In genomic region chr6:34391711-34392496, GRCh38 we compare ENCODE assay signal across 1 cellular context.
TF ChIP-seq lines count a peak whose summit lies in the region.

No MANE protein-coding gene starts in this region.

TF ChIP-seq in K562, 482 proteins besides CTCF, POLR2A, EP300 and RAD21 (continued from another document and continues in another):
- TF ChIP-seq NR2C1 (IDR thresholded peaks at IDR 0.05) (no peak), NR2C1 (tag; IDR thresholded peaks at IDR 0.05) (no peak), MNT (conservative IDR thresholded peaks at IDR 0.05) (peak; percentile 86 to 91), XRCC4 (IDR thresholded peaks at IDR 0.05; ENCODE audit: extremely low read depth, insufficient read depth, insufficient read length) (no peak), HDAC6 (IDR thresholded peaks at IDR 0.05; ENCODE audit: low read depth, low read length) (no peak), ZNF253 (CRISPR knock-in tag; conservative IDR thresholded peaks at IDR 0.05) (no peak), COPS2 (conservative IDR thresholded peaks at IDR 0.05) (no peak), GABPB1 (CRISPR knock-in tag; IDR thresholded peaks at IDR 0.05) (peak; percentile 7; the same call in 1 of the 2 replicates), RB1 (IDR thresholded peaks at IDR 0.05; ENCODE audit: low read depth) (no peak), KAT2B (IDR thresholded peaks at IDR 0.05; ENCODE audit: low read depth, low read length) (no peak), NR2F6 (CRISPR knock-in tag; IDR thresholded peaks at IDR 0.05) (no peak), SMAD1 (IDR thresholded peaks at IDR 0.05; ENCODE audit: low read depth, low read length, partially characterized antibody) (no peak), BRD4 (IDR thresholded peaks at IDR 0.05) (peak; percentile 88; the same call in 1 of the 2 replicates), CSDE1 (IDR thresholded peaks at IDR 0.05) (no peak), ZFP36 (IDR thresholded peaks at IDR 0.05; ENCODE audit: low read depth, low read length, partially characterized antibody) (no peak), NCOR1 (IDR thresholded peaks at IDR 0.05) (no peak), HNRNPH1 (optimal IDR thresholded peaks at IDR 0.05; ENCODE audit: low read depth, low read length) (no peak), ILK (tag; IDR thresholded peaks at IDR 0.05; ENCODE audit: borderline replicate concordance, low read depth) (no peak), ZNF511 (CRISPR knock-in tag; IDR thresholded peaks at IDR 0.05) (no peak; the same call in 1 of the 2 replicates), ZNF232 (CRISPR knock-in tag; IDR thresholded peaks at IDR 0.05) (peak; percentile 45; the same call in 1 of the 2 replicates), SMARCA4 (IDR thresholded peaks at IDR 0.05) (0 out of 2 replicates have a peak, but pooled peaks have one; percentile 33), EGR1 (conservative IDR thresholded peaks at IDR 0.05) (no peak; the same call in 1 of the 2 replicates), ZNF174 (CRISPR knock-in tag; IDR thresholded peaks at IDR 0.05) (no peak), SRSF1 (IDR thresholded peaks at IDR 0.05; ENCODE audit: low read depth, low read length) (no peak), RBM25 (IDR thresholded peaks at IDR 0.05; ENCODE audit: low read depth, low read length, severe bottlenecking) (no peak), ASH1L (IDR thresholded peaks at IDR 0.05; ENCODE audit: borderline replicate concordance, low read depth, partially characterized antibody) (no peak), TCF7L2 (IDR thresholded peaks at IDR 0.05; ENCODE audit: low read depth, low read length) (no peak), ZNF398 (CRISPR knock-in tag; IDR thresholded peaks at IDR 0.05) (no peak), CTCFL (IDR thresholded peaks at IDR 0.05; ENCODE audit: borderline replicate concordance, insufficient read depth, low read depth, low read length, poor library complexity, severe bottlenecking) (no peak), ID3 (CRISPR knock-in tag; IDR thresholded peaks at IDR 0.05) (no peak), ID3 (tag; IDR thresholded peaks at IDR 0.05) (peak; percentile 53; the same call in 1 of the 2 replicates), CBFA2T2 (conservative IDR thresholded peaks at IDR 0.05) (no peak), C11orf30 (IDR thresholded peaks at IDR 0.05; ENCODE audit: low read depth) (no peak), NFXL1 (CRISPR knock-in tag; IDR thresholded peaks at IDR 0.05) (no peak), SRSF9 (IDR thresholded peaks at IDR 0.05; ENCODE audit: borderline replicate concordance, low read depth, low read length) (no peak), SMARCA5 (IDR thresholded peaks at IDR 0.05) (no peak), SAP30 (IDR thresholded peaks at IDR 0.05; ENCODE audit: borderline replicate concordance, insufficient read depth, low read depth, low read length, poor library complexity, severe bottlenecking) (peak; percentile 92), SAFB (IDR thresholded peaks at IDR 0.05; ENCODE audit: borderline replicate concordance, low read depth, low read length) (no peak), ZEB2 (IDR thresholded peaks at IDR 0.05) (no peak), NELFE (IDR thresholded peaks at IDR 0.05; ENCODE audit: insufficient read depth, insufficient read length) (no peak), ZNF561 (CRISPR knock-in tag; conservative IDR thresholded peaks at IDR 0.05) (no peak), MXI1 (IDR thresholded peaks at IDR 0.05; ENCODE audit: low read depth, low read length) (peak; percentile 54; the same call in 1 of the 2 replicates), TARDBP (IDR thresholded peaks at IDR 0.05) (no peak), NFE2L1 (tag; IDR thresholded peaks at IDR 0.05; ENCODE audit: borderline replicate concordance, low read depth) (no peak), PRPF4 (IDR thresholded peaks at IDR 0.05; ENCODE audit: insufficient read depth, low read depth, low read length, poor library complexity, severe bottlenecking) (peak; percentile 69), ZNF431 (CRISPR knock-in tag; IDR thresholded peaks at IDR 0.05) (0 out of 2 replicates have a peak, but pooled peaks have one; percentile 52), MYNN (IDR thresholded peaks at IDR 0.05) (0 out of 2 replicates have a peak, but pooled peaks have one; percentile 17), MYNN (CRISPR knock-in tag; IDR thresholded peaks at IDR 0.05) (no peak), MIER1 (IDR thresholded peaks at IDR 0.05; ENCODE audit: low read depth) (no peak), HEY1 (CRISPR knock-in tag; IDR thresholded peaks at IDR 0.05; ENCODE audit: borderline replicate concordance) (no peak), KDM2B (CRISPR knock-in tag; IDR thresholded peaks at IDR 0.05) (no peak), MXD1 (CRISPR knock-in tag; IDR thresholded peaks at IDR 0.05; ENCODE audit: borderline replicate concordance, poor library complexity, severe bottlenecking) (peak; percentile 38), NFYB (IDR thresholded peaks at IDR 0.05; ENCODE audit: extremely low read depth, insufficient read length) (no peak), TEAD1 (CRISPR knock-in tag; IDR thresholded peaks at IDR 0.05) (peak in 1 of 2 experiments; percentile 82; a peak in 1 of 4 replicates), ZNF197 (CRISPR knock-in tag; IDR thresholded peaks at IDR 0.05; ENCODE audit: low read depth) (peak; percentile 81; the same call in 1 of the 2 replicates)
- TF ChIP-seq, protein P1, sequence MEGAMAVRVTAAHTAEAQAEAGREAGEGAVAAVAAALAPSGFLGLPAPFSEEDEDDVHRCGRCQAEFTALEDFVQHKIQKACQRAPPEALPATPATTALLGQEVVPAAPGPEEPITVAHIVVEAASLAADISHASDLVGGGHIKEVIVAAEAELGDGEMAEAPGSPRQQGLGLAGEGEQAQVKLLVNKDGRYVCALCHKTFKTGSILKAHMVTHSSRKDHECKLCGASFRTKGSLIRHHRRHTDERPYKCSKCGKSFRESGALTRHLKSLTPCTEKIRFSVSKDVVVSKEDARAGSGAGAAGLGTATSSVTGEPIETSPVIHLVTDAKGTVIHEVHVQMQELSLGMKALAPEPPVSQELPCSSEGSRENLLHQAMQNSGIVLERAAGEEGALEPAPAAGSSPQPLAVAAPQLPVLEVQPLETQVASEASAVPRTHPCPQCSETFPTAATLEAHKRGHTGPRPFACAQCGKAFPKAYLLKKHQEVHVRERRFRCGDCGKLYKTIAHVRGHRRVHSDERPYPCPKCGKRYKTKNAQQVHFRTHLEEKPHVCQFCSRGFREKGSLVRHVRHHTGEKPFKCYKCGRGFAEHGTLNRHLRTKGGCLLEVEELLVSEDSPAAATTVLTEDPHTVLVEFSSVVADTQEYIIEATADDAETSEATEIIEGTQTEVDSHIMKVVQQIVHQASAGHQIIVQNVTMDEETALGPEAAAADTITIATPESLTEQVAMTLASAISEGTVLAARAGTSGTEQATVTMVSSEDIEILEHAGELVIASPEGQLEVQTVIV (CRISPR knock-in tag; IDR thresholded peaks at IDR 0.05; ENCODE audit: borderline replicate concordance) = no peak; the same call in 1 of the 2 replicates
- TF ChIP-seq, protein P2, sequence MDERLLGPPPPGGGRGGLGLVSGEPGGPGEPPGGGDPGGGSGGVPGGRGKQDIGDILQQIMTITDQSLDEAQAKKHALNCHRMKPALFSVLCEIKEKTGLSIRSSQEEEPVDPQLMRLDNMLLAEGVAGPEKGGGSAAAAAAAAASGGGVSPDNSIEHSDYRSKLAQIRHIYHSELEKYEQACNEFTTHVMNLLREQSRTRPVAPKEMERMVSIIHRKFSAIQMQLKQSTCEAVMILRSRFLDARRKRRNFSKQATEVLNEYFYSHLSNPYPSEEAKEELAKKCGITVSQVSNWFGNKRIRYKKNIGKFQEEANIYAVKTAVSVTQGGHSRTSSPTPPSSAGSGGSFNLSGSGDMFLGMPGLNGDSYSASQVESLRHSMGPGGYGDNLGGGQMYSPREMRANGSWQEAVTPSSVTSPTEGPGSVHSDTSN (CRISPR knock-in tag; IDR thresholded peaks at IDR 0.05; ENCODE audit: low read depth) = no peak
- TF ChIP-seq, protein P2 (tag; conservative IDR thresholded peaks at IDR 0.05; ENCODE audit: low read depth) = peak; percentile 41; the same call in 1 of the 2 replicates
- TF ChIP-seq, protein P3, sequence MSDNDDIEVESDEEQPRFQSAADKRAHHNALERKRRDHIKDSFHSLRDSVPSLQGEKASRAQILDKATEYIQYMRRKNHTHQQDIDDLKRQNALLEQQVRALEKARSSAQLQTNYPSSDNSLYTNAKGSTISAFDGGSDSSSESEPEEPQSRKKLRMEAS (CRISPR knock-in tag; IDR thresholded peaks at IDR 0.05) = peak; percentile 84
- TF ChIP-seq, protein P4, sequence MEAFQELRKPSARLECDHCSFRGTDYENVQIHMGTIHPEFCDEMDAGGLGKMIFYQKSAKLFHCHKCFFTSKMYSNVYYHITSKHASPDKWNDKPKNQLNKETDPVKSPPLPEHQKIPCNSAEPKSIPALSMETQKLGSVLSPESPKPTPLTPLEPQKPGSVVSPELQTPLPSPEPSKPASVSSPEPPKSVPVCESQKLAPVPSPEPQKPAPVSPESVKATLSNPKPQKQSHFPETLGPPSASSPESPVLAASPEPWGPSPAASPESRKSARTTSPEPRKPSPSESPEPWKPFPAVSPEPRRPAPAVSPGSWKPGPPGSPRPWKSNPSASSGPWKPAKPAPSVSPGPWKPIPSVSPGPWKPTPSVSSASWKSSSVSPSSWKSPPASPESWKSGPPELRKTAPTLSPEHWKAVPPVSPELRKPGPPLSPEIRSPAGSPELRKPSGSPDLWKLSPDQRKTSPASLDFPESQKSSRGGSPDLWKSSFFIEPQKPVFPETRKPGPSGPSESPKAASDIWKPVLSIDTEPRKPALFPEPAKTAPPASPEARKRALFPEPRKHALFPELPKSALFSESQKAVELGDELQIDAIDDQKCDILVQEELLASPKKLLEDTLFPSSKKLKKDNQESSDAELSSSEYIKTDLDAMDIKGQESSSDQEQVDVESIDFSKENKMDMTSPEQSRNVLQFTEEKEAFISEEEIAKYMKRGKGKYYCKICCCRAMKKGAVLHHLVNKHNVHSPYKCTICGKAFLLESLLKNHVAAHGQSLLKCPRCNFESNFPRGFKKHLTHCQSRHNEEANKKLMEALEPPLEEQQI (IDR thresholded peaks at IDR 0.05) = no peak
- TF ChIP-seq, protein P5, sequence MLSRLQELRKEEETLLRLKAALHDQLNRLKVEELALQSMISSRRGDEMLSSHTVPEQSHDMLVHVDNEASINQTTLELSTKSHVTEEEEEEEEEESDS (CRISPR knock-in tag; IDR thresholded peaks at IDR 0.05) = no peak
